In genomic region chr21:42229676-42230075, GRCh38 we compare ENCODE assay signal across 2 cellular contexts.
TF ChIP-seq lines count a peak whose summit lies in the region.

No MANE protein-coding gene starts in this region.

TF ChIP-seq in HEK293, 187 proteins besides CTCF, POLR2A, EP300 and RAD21:
- TF ChIP-seq PRDM10 (tag by site-specific recombination; IDR thresholded peaks at IDR 0.05) (peak; percentile 81), WT1 (tag by site-specific recombination; IDR thresholded peaks at IDR 0.05) (no peak)

TF ChIP-seq in endothelial cell of umbilical vein, 7 proteins besides CTCF, POLR2A, EP300 and RAD21:
- TF ChIP-seq JUN (IDR thresholded peaks at IDR 0.05; ENCODE audit: borderline replicate concordance, insufficient read depth, insufficient read length, low read depth): no peak
- TF ChIP-seq GATA2 (IDR thresholded peaks at IDR 0.05; ENCODE audit: insufficient read depth, insufficient read length, low read depth, low read length): no peak
- TF ChIP-seq MYC (IDR thresholded peaks at IDR 0.05; ENCODE audit: low read depth, low read length): no peak
- TF ChIP-seq, protein P1, sequence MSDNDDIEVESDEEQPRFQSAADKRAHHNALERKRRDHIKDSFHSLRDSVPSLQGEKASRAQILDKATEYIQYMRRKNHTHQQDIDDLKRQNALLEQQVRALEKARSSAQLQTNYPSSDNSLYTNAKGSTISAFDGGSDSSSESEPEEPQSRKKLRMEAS (IDR thresholded peaks at IDR 0.05; ENCODE audit: insufficient read depth, insufficient read length): no peak
- TF ChIP-seq FOS (IDR thresholded peaks at IDR 0.05; ENCODE audit: borderline replicate concordance, insufficient read depth, low read length): no peak
- no peak for TF ChIP-seq POLR2AphosphoS5 (IDR thresholded peaks at IDR 0.05; ENCODE audit: insufficient read depth, low read depth, low read length)
- no peak for TF ChIP-seq EZH2 (IDR thresholded peaks at IDR 0.05; ENCODE audit: borderline replicate concordance, low read depth, low read length, severe bottlenecking)
TF ChIP-seq in endothelial cell of umbilical vein: peak in this region for 0.
